22 cellular contexts compared by ENCODE assay signal in the genomic region with DNA sequence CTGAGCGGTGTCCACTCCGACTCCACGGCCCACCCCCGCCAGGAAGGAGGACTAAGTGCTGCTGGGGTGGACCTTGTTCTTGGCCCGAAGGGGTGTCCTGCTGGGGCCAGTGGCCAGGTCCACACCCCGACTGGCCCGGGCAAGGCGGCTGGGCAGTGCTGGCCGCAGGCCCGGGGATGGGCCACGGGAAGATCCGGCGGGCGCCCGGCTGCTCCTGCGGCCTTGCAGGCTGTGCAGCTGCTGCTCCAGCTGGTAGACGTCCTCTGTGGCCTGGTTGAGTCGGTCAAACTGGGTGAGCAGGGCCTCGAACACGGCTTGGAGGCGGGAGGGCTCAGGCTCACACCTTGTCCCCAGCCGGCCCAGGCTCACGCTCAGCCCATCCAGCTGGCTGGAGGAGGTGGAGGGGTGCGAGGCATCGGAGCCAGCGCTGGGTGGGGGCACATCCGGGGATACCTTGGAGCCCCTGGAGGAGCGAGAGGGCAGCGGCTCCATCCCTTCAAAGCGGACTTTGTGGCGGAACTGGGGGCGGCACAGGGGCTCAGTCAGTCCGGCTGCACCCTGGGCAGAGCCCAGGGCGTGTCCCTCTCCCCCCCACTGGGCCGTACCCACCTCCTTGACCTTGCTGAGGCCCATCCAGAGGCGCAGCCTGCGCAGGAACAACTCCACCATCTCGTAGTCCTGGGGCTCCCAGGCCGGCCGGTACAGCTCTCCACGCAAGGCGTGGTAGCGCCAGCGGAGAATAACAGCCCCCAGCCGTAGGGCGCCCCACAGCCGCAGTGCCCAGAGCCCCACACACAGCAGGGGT. TPM values are rescaled to one million over a fixed set of nuclear protein-coding genes. Genes with fewer than 3 reads are reported as not detected.
DNase-seq lines count a peak whose midpoint lies in the region; ATAC-seq, FAIRE-seq and TF ChIP-seq lines count a peak whose summit lies in the region.
"Had no signal": no experiment of that assay in that cellular context is flagged by ENCODE, and none has a peak within 500 bp of the region (broad histone marks: within the 10 kb centered on the region; RNA-seq: fewer than 3 reads in every experiment).

No MANE protein-coding gene starts in this region.

- peak overlapping the region in 1 of 2 experiments; percentile 46; a peak in 2 of 4 replicates for H3K4me2 ChIP-seq in H1 (ENCODE audit: insufficient read depth in 1 of 2, low read depth in 2 of 2, low read length in 2 of 2)

- H3K36me3 ChIP-seq in H1 (ENCODE audit: control insufficient read depth in 2 of 4, insufficient read depth in 4 of 4, low read length in 3 of 4) (peaks cover 0 to 24% (median 0%) of the 10 kb centered on the region in 4 experiments; a peak in 3 of 8 replicates), muscle layer of colon (ENCODE audit: insufficient read depth, low read length) (peaks cover 61% of the 10 kb centered on the region)
- H3K36me3 ChIP-seq: breast epithelium had no signal

- 89% methylated on average over 34 of the region's 47 CpGs; no CpG with 5 or more reads in 1 of the 2 experiments for WGBS in H1 (ENCODE audit: extremely low coverage in 1 of 2, insufficient coverage in 1 of 2, insufficient read length in 1 of 2, insufficient replicate concordance in 2 of 2, low coverage in 1 of 2, low lambda C conversion rate in 2 of 2, missing lambda C conversion rate in 1 of 2), 2 experiments

- H3K27me3 ChIP-seq in H1 (replicated peaks in 1 of 4; ENCODE audit: control insufficient read depth in 3 of 4, extremely low read depth in 1 of 4, insufficient read depth in 3 of 4, low read length in 3 of 4): no peaks in the 10 kb centered on the region
- no peaks in the 10 kb centered on the region for H3K27me3 ChIP-seq in muscle layer of colon (ENCODE audit: control insufficient read depth in 1 of 2, insufficient read depth in 2 of 2, low read length in 2 of 2)
- H3K27me3 ChIP-seq: breast epithelium, neutrophil, upper lobe of left lung had no signal

- H3K27ac ChIP-seq in H1 (ENCODE audit: low read depth, low read length) (no peak overlapping the region), muscle layer of colon (ENCODE audit: low read depth, low read length) (peak overlapping the region; percentile 34), temporal lobe (ENCODE audit: low read depth, low read length) (peak overlapping the region; percentile 38)
- H3K27ac ChIP-seq: breast epithelium, C4-2B, neutrophil had no signal

- H4K20me1 ChIP-seq in H1 (replicated peaks in 1 of 2; ENCODE audit: control insufficient read depth in 1 of 2, insufficient read depth in 2 of 2, low read length in 2 of 2): peaks cover 8 to 19% of the 10 kb centered on the region in 2 experiments

- peaks cover 6% of the 10 kb centered on the region; the same call in 1 of the 2 replicates for H3K23me2 ChIP-seq in H1 (ENCODE audit: low read depth, low read length)

- H3K36me3 Mint-ChIP-seq in activated naive CD4-positive, alpha-beta T cell treated with anti-CD3 and anti-CD28 coated beads, Interleukin-2, amount 50 U/mL, for 24 hours: no peaks in the 10 kb centered on the region
- H3K36me3 Mint-ChIP-seq in activated naive CD4-positive, alpha-beta T cell treated with anti-CD3 and anti-CD28 coated beads, Interleukin-2, amount 10 ng/mL, durations not matched to agents 7 days and 5 days: peaks cover 5% of the 10 kb centered on the region
- peaks cover 0 to 14% (median 0%) of the 10 kb centered on the region in 3 donors for H3K36me3 Mint-ChIP-seq in naive thymus-derived CD8-positive, alpha-beta T cell
- H3K36me3 Mint-ChIP-seq: activated naive CD4-positive, alpha-beta T cell treated with anti-CD3 and anti-CD28 coated beads, Interleukin-2, amount 50 U/mL, for 72 hours had no signal

- no peak overlapping the region; the same call in 1 of the 2 replicates for H3K18ac ChIP-seq in H1 (ENCODE audit: extremely low read depth, low read length)

- no peaks in the 10 kb centered on the region for H3K79me1 ChIP-seq in H1 (ENCODE audit: low read depth, low read length)

- in situ Hi-C loops in ACHN (cut with HindIII; ENCODE audit: low pct_ligation_motif_present, low pct_unique_long_range_greater_than_20kb, low sequenced_read_pairs): no loop called here

- no peaks in the 10 kb centered on the region for H3K9me3 Mint-ChIP-seq in activated naive CD4-positive, alpha-beta T cell treated with anti-CD3 and anti-CD28 coated beads, Interleukin-2, amount 50 U/mL, for 24 hours
- H3K9me3 Mint-ChIP-seq in activated naive CD4-positive, alpha-beta T cell treated with anti-CD3 and anti-CD28 coated beads, Interleukin-2, amount 10 ng/mL, durations not matched to agents 7 days and 5 days: no peaks in the 10 kb centered on the region
- H3K9me3 Mint-ChIP-seq in naive thymus-derived CD8-positive, alpha-beta T cell: no peaks in the 10 kb centered on the region
- H3K9me3 Mint-ChIP-seq: activated CD4-positive, alpha-beta T cell treated with anti-CD3 and anti-CD28 coated beads, Interleukin-2, amount 10 ng/mL, durations not matched to agents 7 days and 5 days; activated naive CD4-positive, alpha-beta T cell treated with anti-CD3 and anti-CD28 coated beads, Interleukin-2, amount 50 U/mL, for 72 hours; stimulated activated memory B cell treated with anti-CD40 and anti-IgM and Interleukin-4, amounts not matched to agents 10 μg/mL and 1 μg/mL and 100 μg/mL, for 72 hours had no signal

- no peak overlapping the region for H3K23ac ChIP-seq in H1 (ENCODE audit: insufficient read length)

- H3K9me3 ChIP-seq in H1 (ENCODE audit: insufficient read depth in 2 of 2, low read depth in 1 of 2, low read length in 1 of 2) (no peaks in the 10 kb centered on the region), muscle layer of colon (ENCODE audit: low read length) (no peaks in the 10 kb centered on the region)
- H3K9me3 ChIP-seq: breast epithelium, neutrophil, upper lobe of left lung had no signal

- no peak overlapping the region for H3K9ac ChIP-seq in H1 (replicated peaks in 1 of 4; ENCODE audit: extremely low read depth in 1 of 4, low read depth in 3 of 4, low read length in 3 of 4)
- H3K9ac ChIP-seq in muscle layer of colon (ENCODE audit: low read length): no peak overlapping the region

- DNase-seq in activated naive CD4-positive, alpha-beta T cell treated with anti-CD3 and anti-CD28 coated beads, Interleukin-2, amount 10 ng/mL, durations not matched to agents 7 days and 5 days: no peak
- DNase-seq in H1 (ENCODE audit: low read depth in 1 of 2, low spot score in 2 of 2) (no peak), ACHN (no peak), 8988T (no peak)
- DNase-seq in naive thymus-derived CD8-positive, alpha-beta T cell: no peak
- DNase-seq: activated CD4-positive, alpha-beta T cell treated with anti-CD3 and anti-CD28 coated beads, Interleukin-2, amount 10 ng/mL, durations not matched to agents 7 days and 5 days; DMS79 treated with DMSO at 0.1 percent for 48 hours; foreskin fibroblast; mammary epithelial cell; NCI-H2081; NCI-H510A treated with DMSO at 0.1 percent for 48 hours had no signal

- H3K14ac ChIP-seq in H1 (ENCODE audit: insufficient read length): no peak overlapping the region

- no peak for TF ChIP-seq RAD21 in H1 (IDR thresholded peaks at IDR 0.05 in 1 of 2, conservative IDR thresholded peaks at IDR 0.05 in 1 of 2; ENCODE audit: low read depth in 2 of 2, low read length in 2 of 2)

- TF ChIP-seq POLR2A in H1 (IDR thresholded peaks at IDR 0.05; ENCODE audit: control extremely low read depth in 1 of 2, low read depth in 2 of 2, low read length in 2 of 2): no peak

- no peak overlapping the region for H4K5ac ChIP-seq in H1 (ENCODE audit: insufficient read length, low read depth, low read length)

- peak overlapping the region in 1 of 4 experiments; percentile 69; a peak in 2 of 8 replicates for H3K4me3 ChIP-seq in H1 (ENCODE audit: extremely low read depth in 1 of 4, insufficient read depth in 2 of 4, low read depth in 3 of 4, low read length in 4 of 4)
- no peak overlapping the region for H3K4me3 ChIP-seq in muscle layer of colon (ENCODE audit: low read depth in 1 of 2, low read length in 2 of 2)
- H3K4me3 ChIP-seq: breast epithelium had no signal

- no peak overlapping the region for H2BK120ac ChIP-seq in H1 (replicated peaks; ENCODE audit: low read depth, low read length)

- H3K56ac ChIP-seq in H1 (replicated peaks; ENCODE audit: insufficient read length, low read depth, low read length): no peak overlapping the region

- H3K4me3 Mint-ChIP-seq in activated naive CD4-positive, alpha-beta T cell treated with anti-CD3 and anti-CD28 coated beads, Interleukin-2, amount 50 U/mL, for 24 hours: no peak overlapping the region
- no peak overlapping the region for H3K4me3 Mint-ChIP-seq in activated naive CD4-positive, alpha-beta T cell treated with anti-CD3 and anti-CD28 coated beads, Interleukin-2, amount 10 ng/mL, durations not matched to agents 7 days and 5 days
- no peak overlapping the region for H3K4me3 Mint-ChIP-seq in naive thymus-derived CD8-positive, alpha-beta T cell
- H3K4me3 Mint-ChIP-seq: activated CD4-positive, alpha-beta T cell treated with anti-CD3 and anti-CD28 coated beads, Interleukin-2, amount 10 ng/mL, durations not matched to agents 7 days and 5 days had no signal

- peak overlapping the region; percentile 17 for H3K27ac Mint-ChIP-seq in activated naive CD4-positive, alpha-beta T cell treated with anti-CD3 and anti-CD28 coated beads, Interleukin-2, amount 50 U/mL, for 24 hours
- H3K27ac Mint-ChIP-seq in activated naive CD4-positive, alpha-beta T cell treated with anti-CD3 and anti-CD28 coated beads, Interleukin-2, amount 10 ng/mL, durations not matched to agents 7 days and 5 days: no peak overlapping the region
- H3K27ac Mint-ChIP-seq in naive thymus-derived CD8-positive, alpha-beta T cell: no peak overlapping the region
- H3K27ac Mint-ChIP-seq: stimulated activated memory B cell treated with anti-CD40 and anti-IgM and Interleukin-4, amounts not matched to agents 10 μg/mL and 1 μg/mL and 100 μg/mL, for 72 hours had no signal

- H2BK5ac ChIP-seq in H1 (ENCODE audit: low read depth, low read length): no peak overlapping the region

- H2BK12ac ChIP-seq in H1 (ENCODE audit: low read depth, low read length): 0 out of 2 replicates have a peak overlapping the region, but pooled peaks have one; percentile 27

- POLR2A ChIA-PET in H1 (lab: Charles Lee; ENCODE audit: partially characterized antibody): interaction anchor here (0.8 to 6.9 kb wide), 9 partner anchors 11 to 128 kb away, joined by 3 to 54 read pairs (median 4); a partner anchor contains a TSS
- POLR2A ChIA-PET in naive thymus-derived CD8-positive, alpha-beta T cell (lab: Charles Lee): no interaction called here

- FAIRE-seq in H1 (lab: Jason Lieb, UNC): no peak
- FAIRE-seq: A204.1, GM19239 had no signal

- H2BK15ac ChIP-seq in H1 (ENCODE audit: low read length): no peak overlapping the region

- peak overlapping the region; percentile 89 for H4K8ac ChIP-seq in H1 (ENCODE audit: extremely low read depth, insufficient read depth, low read length)

- no peak for TF ChIP-seq CTCF in H1 (IDR thresholded peaks at IDR 0.05; ENCODE audit: control extremely low read depth in 1 of 3, insufficient read depth in 1 of 3, low read depth in 1 of 3, low read length in 3 of 3)

- no peaks in the 10 kb centered on the region for H3K27me3 Mint-ChIP-seq in activated naive CD4-positive, alpha-beta T cell treated with anti-CD3 and anti-CD28 coated beads, Interleukin-2, amount 50 U/mL, for 24 hours
- H3K27me3 Mint-ChIP-seq in activated naive CD4-positive, alpha-beta T cell treated with anti-CD3 and anti-CD28 coated beads, Interleukin-2, amount 10 ng/mL, durations not matched to agents 7 days and 5 days: no peaks in the 10 kb centered on the region
- no peaks in the 10 kb centered on the region for H3K27me3 Mint-ChIP-seq in naive thymus-derived CD8-positive, alpha-beta T cell
- H3K27me3 Mint-ChIP-seq: activated CD4-positive, alpha-beta T cell treated with anti-CD3 and anti-CD28 coated beads, Interleukin-2, amount 10 ng/mL, durations not matched to agents 7 days and 5 days; stimulated activated memory B cell treated with anti-CD40 and anti-IgM and Interleukin-4, amounts not matched to agents 10 μg/mL and 1 μg/mL and 100 μg/mL, for 72 hours had no signal

- TF ChIP-seq EP300 in H1 (IDR thresholded peaks at IDR 0.05; ENCODE audit: borderline replicate concordance in 1 of 2, low read depth in 2 of 2, low read length in 2 of 2): no peak

- H2AK5ac ChIP-seq in H1 (ENCODE audit: low read depth, low read length): no peak overlapping the region

- ATAC-seq in naive thymus-derived CD8-positive, alpha-beta T cell: no peak
- ATAC-seq: activated naive CD4-positive, alpha-beta T cell treated with anti-CD3 and anti-CD28 coated beads, Interleukin-2, amount 50 U/mL, for 72 hours had no signal

- H2AFZ ChIP-seq in H1 (ENCODE audit: low read length): no peak overlapping the region

- H3K79me2 ChIP-seq in H1 (ENCODE audit: control insufficient read depth in 1 of 2, insufficient read depth in 2 of 2, low read length in 2 of 2): no peaks in the 10 kb centered on the region

- no peaks in the 10 kb centered on the region for H3K4me1 Mint-ChIP-seq in activated naive CD4-positive, alpha-beta T cell treated with anti-CD3 and anti-CD28 coated beads, Interleukin-2, amount 50 U/mL, for 24 hours
- H3K4me1 Mint-ChIP-seq in activated naive CD4-positive, alpha-beta T cell treated with anti-CD3 and anti-CD28 coated beads, Interleukin-2, amount 10 ng/mL, durations not matched to agents 7 days and 5 days: no peaks in the 10 kb centered on the region
- H3K4me1 Mint-ChIP-seq in naive thymus-derived CD8-positive, alpha-beta T cell: no peaks in the 10 kb centered on the region
- H3K4me1 Mint-ChIP-seq: activated CD4-positive, alpha-beta T cell treated with anti-CD3 and anti-CD28 coated beads, Interleukin-2, amount 10 ng/mL, durations not matched to agents 7 days and 5 days had no signal

- H3K4me1 ChIP-seq in H1 (replicated peaks in 1 of 4; ENCODE audit: control insufficient read depth in 3 of 4, insufficient read depth in 4 of 4, low read length in 3 of 4) (peaks cover 0 to 12% (median 9%) of the 10 kb centered on the region in 4 experiments; a peak in 5 of 7 replicates), muscle layer of colon (ENCODE audit: insufficient read depth, low read length) (peaks cover 15% of the 10 kb centered on the region)
- H3K4me1 ChIP-seq: breast epithelium had no signal

- CTCF ChIA-PET in activated naive CD4-positive, alpha-beta T cell treated with anti-CD3 and anti-CD28 coated beads, Interleukin-2, amount 10 ng/mL, durations not matched to agents 7 days and 5 days (lab: Charles Lee): no interaction called here
- CTCF ChIA-PET in H1 (lab: Charles Lee; ENCODE audit: partially characterized antibody): interaction anchor here (0.5 to 3.8 kb wide), 26 partner anchors 10 to 665 kb away, joined by 3 to 25 read pairs (median 4); a partner anchor contains a TSS

- H4K91ac ChIP-seq in H1 (replicated peaks; ENCODE audit: insufficient read length, low read length): peak overlapping the region; percentile 85

- no peak overlapping the region for H3K4ac ChIP-seq in H1 (replicated peaks; ENCODE audit: insufficient read length, low read depth, low read length)

- H2BK20ac ChIP-seq in H1 (ENCODE audit: low read length): no peak overlapping the region

RNA-seq across cellular contexts. Expression of a gene that starts 42.1 kb away (rescaled TPM):
- 91.1 and 96.6 TPM in 2 replicates for total RNA-seq in H1 (2021; fragmentation: NEBNext Ultra II Directional; extraction: Animal tissue kit (Norgen Biotek cat#: 25700))
- polyA plus RNA-seq in H1 (2011; rRNA removed): 65.9 and 90.2 TPM in 2 replicates
- polyA plus RNA-seq in H1 (2011; cell fraction: cytosol; rRNA removed): 41.7 TPM
- polyA plus RNA-seq in H1 (2011; cell fraction: nucleus; rRNA removed): 431 TPM
- 79.5 to 86.9 TPM (median 82.8 TPM) in 4 replicates for polyA plus RNA-seq in H1 (2012, experiment 1 of 2)
- 60.3 TPM for polyA plus RNA-seq in H1 (2012, experiment 2 of 2)
- polyA plus RNA-seq in H1 (2013, experiment 1 of 2): 39.2 TPM
- 39.2 TPM for polyA plus RNA-seq in H1 (2013, experiment 2 of 2)
- 71.6 and 74.8 TPM in 2 replicates for polyA minus RNA-seq in H1 (2011; rRNA and poly(A)+ RNA removed)
- 70.0 TPM for polyA minus RNA-seq in H1 (2011; cell fraction: cytosol; rRNA and poly(A)+ RNA removed)
- 98.2 TPM for polyA minus RNA-seq in H1 (2011; cell fraction: nucleus; rRNA and poly(A)+ RNA removed)
- total RNA-seq in temporal lobe: 51.1 TPM
- total RNA-seq in naive thymus-derived CD8-positive, alpha-beta T cell: 100 to 1,000 TPM; 145 to 162 TPM
- 10 to 100 TPM; 23.5 to 42.0 (median 27.2) TPM for polyA plus RNA-seq in naive thymus-derived CD8-positive, alpha-beta T cell

RNA-seq across cellular contexts. Expression of a gene that starts 42.2 kb away (rescaled TPM):
- 70.9 and 84.5 TPM in 2 replicates for total RNA-seq in H1 (2021; fragmentation: NEBNext Ultra II Directional; extraction: Animal tissue kit (Norgen Biotek cat#: 25700))
- 150 and 209 TPM in 2 replicates for polyA plus RNA-seq in H1 (2011; rRNA removed)
- 159 TPM for polyA plus RNA-seq in H1 (2011; cell fraction: cytosol; rRNA removed)
- polyA plus RNA-seq in H1 (2011; cell fraction: nucleus; rRNA removed): 107 TPM
- polyA plus RNA-seq in H1 (2012, experiment 1 of 2): 24.3 to 84.5 TPM (median 77.9 TPM) in 4 replicates
- polyA plus RNA-seq in H1 (2012, experiment 2 of 2): 61.3 TPM
- polyA plus RNA-seq in H1 (2013, experiment 1 of 2): 43.2 TPM
- polyA plus RNA-seq in H1 (2013, experiment 2 of 2): 47.0 TPM
- 26.8 and 36.7 TPM in 2 replicates for polyA minus RNA-seq in H1 (2011; rRNA and poly(A)+ RNA removed)
- polyA minus RNA-seq in H1 (2011; cell fraction: cytosol; rRNA and poly(A)+ RNA removed): 44.5 TPM
- polyA minus RNA-seq in H1 (2011; cell fraction: nucleus; rRNA and poly(A)+ RNA removed): 28.0 TPM
- total RNA-seq in temporal lobe: 19.4 TPM
- 10 to 100 TPM in 1 of 2 experiments, 1 to 10 TPM in 1; 9.1 to 13.1 TPM for total RNA-seq in naive thymus-derived CD8-positive, alpha-beta T cell
- 10 to 100 TPM; 13.1 to 20.0 (median 16.6) TPM for polyA plus RNA-seq in naive thymus-derived CD8-positive, alpha-beta T cell

RNA-seq across cellular contexts. Expression of a gene that starts 45.8 kb away (rescaled TPM):
- 52.7 and 63.5 TPM in 2 replicates for total RNA-seq in H1 (2021; fragmentation: NEBNext Ultra II Directional; extraction: Animal tissue kit (Norgen Biotek cat#: 25700))
- polyA plus RNA-seq in H1 (2011; rRNA removed): 40.6 and 59.4 TPM in 2 replicates
- 50.0 TPM for polyA plus RNA-seq in H1 (2011; cell fraction: cytosol; rRNA removed)
- polyA plus RNA-seq in H1 (2011; cell fraction: nucleus; rRNA removed): 380 TPM
- 37.9 to 66.9 TPM (median 59.1 TPM) in 4 replicates for polyA plus RNA-seq in H1 (2012, experiment 1 of 2)
- 29.8 TPM for polyA plus RNA-seq in H1 (2012, experiment 2 of 2)
- polyA plus RNA-seq in H1 (2013, experiment 1 of 2): 28.9 TPM
- polyA plus RNA-seq in H1 (2013, experiment 2 of 2): 27.1 TPM
- 24.8 and 36.2 TPM in 2 replicates for polyA minus RNA-seq in H1 (2011; rRNA and poly(A)+ RNA removed)
- 37.0 TPM for polyA minus RNA-seq in H1 (2011; cell fraction: cytosol; rRNA and poly(A)+ RNA removed)
- 106 TPM for polyA minus RNA-seq in H1 (2011; cell fraction: nucleus; rRNA and poly(A)+ RNA removed)
- total RNA-seq in temporal lobe: 77.7 TPM
- 100 to 1,000 TPM; 131 to 134 TPM for total RNA-seq in naive thymus-derived CD8-positive, alpha-beta T cell
- 1 to 10 TPM; 3.5 to 9.9 (median 4.8) TPM for polyA plus RNA-seq in naive thymus-derived CD8-positive, alpha-beta T cell

RNA-seq across cellular contexts. Expression of a gene that starts 58.5 kb away (rescaled TPM):
- 4.3 and 5.3 TPM in 2 replicates for total RNA-seq in H1 (2021; fragmentation: NEBNext Ultra II Directional; extraction: Animal tissue kit (Norgen Biotek cat#: 25700))
- 5.4 and 6.6 TPM in 2 replicates for polyA plus RNA-seq in H1 (2011; rRNA removed)
- 7.4 TPM for polyA plus RNA-seq in H1 (2011; cell fraction: cytosol; rRNA removed)
- 23.2 TPM for polyA plus RNA-seq in H1 (2011; cell fraction: nucleus; rRNA removed)
- polyA plus RNA-seq in H1 (2012, experiment 1 of 2): 6.8 to 14.2 TPM (median 12.7 TPM) in 4 replicates
- 4.8 TPM for polyA plus RNA-seq in H1 (2012, experiment 2 of 2)
- polyA plus RNA-seq in H1 (2013, experiment 1 of 2): 11.6 TPM
- 13.9 TPM for polyA plus RNA-seq in H1 (2013, experiment 2 of 2)
- polyA minus RNA-seq in H1 (2011; rRNA and poly(A)+ RNA removed): 2.4 and 2.6 TPM in 2 replicates
- polyA minus RNA-seq in H1 (2011; cell fraction: cytosol; rRNA and poly(A)+ RNA removed): 2.0 TPM
- 3.2 TPM for polyA minus RNA-seq in H1 (2011; cell fraction: nucleus; rRNA and poly(A)+ RNA removed)
- total RNA-seq in temporal lobe: 4.4 TPM
- not detected for total RNA-seq in naive thymus-derived CD8-positive, alpha-beta T cell
- polyA plus RNA-seq in naive thymus-derived CD8-positive, alpha-beta T cell: 1 to 10 TPM in 1 of 3 donors, under 1 TPM in 2; 0.27 to 1.2 (median 0.94) TPM
